ENCODE assay signal across 8 cellular contexts in genomic region chr13:95643471-95643813, GRCh38. TPM values are rescaled to one million over a fixed set of nuclear protein-coding genes. Genes with fewer than 3 reads are reported as not detected.
DNase-seq lines count a peak whose midpoint lies in the region; ATAC-seq and TF ChIP-seq lines count a peak whose summit lies in the region.

No MANE protein-coding gene starts in this region.

- intact Hi-C loops in CD4-positive, alpha-beta memory T cell (cut with micrococcal nuclease), result no loop called here
- intact Hi-C loops in breast epithelium (cut with DNase I; ENCODE audit: low total_unique reads) (no loop called here), vagina (cut with DNase I) (no loop called here)

- no peaks in the 10 kb centered on the region for H3K9me3 Mint-ChIP-seq in CD4-positive, alpha-beta memory T cell

- no peak overlapping the region for H3K27ac ChIP-seq in CD4-positive, alpha-beta memory T cell (ENCODE audit: low read depth, low read length)
- H3K27ac ChIP-seq in breast epithelium (peak overlapping the region; percentile 3 to 85), vagina (peak overlapping the region; percentile 74)

- POLR2A ChIA-PET in CD4-positive, alpha-beta memory T cell (lab: Charles Lee; ENCODE audit: partially characterized antibody), result no interaction called here

- peaks cover 38 to 41% of the 10 kb centered on the region in 2 donors for H3K27me3 Mint-ChIP-seq in CD4-positive, alpha-beta memory T cell

- no peak for DNase-seq in CD4-positive, alpha-beta memory T cell
- DNase-seq in LHCN-M2 (ENCODE audit: low read depth) (peak; percentile 56), breast epithelium (ENCODE audit: low spot score in 2 of 2) (no peak), lung microvascular endothelial cell (ENCODE audit: low read depth in 2 of 2) (peak; percentile 9 to 43), vagina (ENCODE audit: extremely low spot score in 2 of 2) (no peak), D341Med (ENCODE audit: low spot score) (no peak), NCI-H2029 treated with DMSO at 0.1 percent for 48 hours (lab: John Stamatoyannopoulos, UW) (no peak)

- TF ChIP-seq CTCF in breast epithelium (IDR thresholded peaks at IDR 0.05) (no peak), vagina (IDR thresholded peaks at IDR 0.05) (no peak)

- no peak for ATAC-seq in GM18909 (IDR thresholded peaks at IDR 0.05; ENCODE audit: poor library complexity, unreplicated experiment)

- CTCF ChIA-PET in CD4-positive, alpha-beta memory T cell (lab: Charles Lee; ENCODE audit: partially characterized antibody), result no interaction called here

- peaks cover 9% of the 10 kb centered on the region for H3K4me1 ChIP-seq in CD4-positive, alpha-beta memory T cell (ENCODE audit: insufficient read depth, low read length)
- H3K4me1 ChIP-seq in breast epithelium, result peaks cover 0 to 9% of the 10 kb centered on the region in 2 donors
- peaks cover 23% of the 10 kb centered on the region for H3K4me1 ChIP-seq in vagina

- H3K27me3 ChIP-seq in CD4-positive, alpha-beta memory T cell (ENCODE audit: insufficient read depth, low read length), result peaks cover 8% of the 10 kb centered on the region
- H3K27me3 ChIP-seq in breast epithelium (peaks cover 0 to 21% of the 10 kb centered on the region in 2 donors), vagina (no peaks in the 10 kb centered on the region)

- H3K4me3 ChIP-seq in CD4-positive, alpha-beta memory T cell (ENCODE audit: low read length in 2 of 2), result no peak overlapping the region
- peak overlapping the region; percentile 53 to 73 (median 63) for H3K4me3 ChIP-seq in breast epithelium
- peak overlapping the region; percentile 62 to 77 for H3K4me3 ChIP-seq in vagina

- no peaks in the 10 kb centered on the region for H3K36me3 Mint-ChIP-seq in CD4-positive, alpha-beta memory T cell

- TF ChIP-seq POLR2A in breast epithelium (IDR thresholded peaks at IDR 0.05), result no peak
- no peak for TF ChIP-seq POLR2A in vagina (IDR thresholded peaks at IDR 0.05)

- H3K4me1 Mint-ChIP-seq in CD4-positive, alpha-beta memory T cell, result peaks cover 2 to 12% (median 10%) of the 10 kb centered on the region in 4 donors

- no peaks in the 10 kb centered on the region for H3K36me3 ChIP-seq in CD4-positive, alpha-beta memory T cell (ENCODE audit: insufficient read depth, low read length)
- H3K36me3 ChIP-seq in breast epithelium, result no peaks in the 10 kb centered on the region
- no peaks in the 10 kb centered on the region for H3K36me3 ChIP-seq in vagina

- no peaks in the 10 kb centered on the region for H3K9me3 ChIP-seq in CD4-positive, alpha-beta memory T cell (ENCODE audit: control insufficient read depth in 1 of 2, low read length in 2 of 2)
- H3K9me3 ChIP-seq in breast epithelium (no peaks in the 10 kb centered on the region), vagina (no peaks in the 10 kb centered on the region)

- H3K27ac Mint-ChIP-seq in CD4-positive, alpha-beta memory T cell, result no peak overlapping the region

- H3K4me3 Mint-ChIP-seq in CD4-positive, alpha-beta memory T cell, result peak overlapping the region in 5 of 8 donors; percentile 45 to 72 (median 60)

RNA-seq across cellular contexts. Expression of gene DZIP1, which starts 1.1 kb away (rescaled TPM):
- total RNA-seq in CD4-positive, alpha-beta memory T cell, result not detected
- polyA plus RNA-seq in CD4-positive, alpha-beta memory T cell, result not detected
- total RNA-seq in LHCN-M2 (2014; rRNA removed) (33.7 and 34.9 TPM in 2 replicates), breast epithelium (10 to 100 TPM; 10.2 to 20.3 (median 10.4) TPM), lung microvascular endothelial cell (0.79 and 1.1 TPM in 2 replicates), vagina (30.0 TPM)
- polyA plus RNA-seq in LHCN-M2 (2012), result 13.4 TPM

RNA-seq across cellular contexts. Expression of gene DNAJC3, which starts 33.5 kb away (rescaled TPM):
- total RNA-seq in CD4-positive, alpha-beta memory T cell, result 10 to 100 TPM; 28.9 to 31.1 TPM
- 10 to 100 TPM; 14.6 to 17.7 TPM for polyA plus RNA-seq in CD4-positive, alpha-beta memory T cell
- 41.4 and 43.2 TPM in 2 replicates for total RNA-seq in LHCN-M2 (2014; rRNA removed)
- 9.7 TPM for polyA plus RNA-seq in LHCN-M2 (2012)
- 10 to 100 TPM; 44.3 to 62.3 (median 60.3) TPM for total RNA-seq in breast epithelium
- 43.8 and 68.1 TPM in 2 replicates for total RNA-seq in lung microvascular endothelial cell
- total RNA-seq in vagina, result 33.1 TPM

Comparison
In these comparisons a context has a peak if more than half of its experiments do, and no peak if none do; other contexts are left out.
1. DNase-seq: peak in LHCN-M2 (single experiment) and lung microvascular endothelial cell (2 of 2); none in CD4-positive, alpha-beta memory T cell (0 of 5), breast epithelium (0 of 2), vagina (0 of 2), D341Med (single experiment) and NCI-H2029 treated with DMSO at 0.1 percent for 48 hours (single experiment).
2. H3K4me3 ChIP-seq: peak in breast epithelium (3 of 3) and vagina (2 of 2); none in CD4-positive, alpha-beta memory T cell (0 of 2).